19 cellular contexts compared by ENCODE assay signal in the genomic region with DNA sequence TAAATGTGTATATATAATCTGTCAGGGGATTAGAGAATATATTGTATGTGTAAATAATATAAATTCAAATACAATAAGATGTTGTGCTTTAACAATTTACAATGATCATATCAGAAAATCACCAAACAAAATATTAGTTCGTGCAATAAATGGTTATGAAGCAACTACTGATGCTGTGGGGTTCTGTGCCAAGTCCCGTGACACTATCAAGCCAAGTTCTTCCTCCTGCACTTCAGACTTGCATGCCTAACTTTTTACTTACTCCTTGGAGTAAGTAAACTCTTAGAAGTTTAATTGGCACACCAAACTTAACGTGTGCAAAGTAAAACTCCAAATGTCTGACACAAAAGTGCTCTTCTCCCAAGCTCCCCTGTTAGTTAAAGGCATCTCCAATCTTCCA.
"Had no signal": no experiment of that assay in that cellular context is flagged by ENCODE, and none has a peak within 500 bp of the region (broad histone marks: within the 10 kb centered on the region; RNA-seq: fewer than 3 reads in every experiment).

No MANE protein-coding gene starts in this region.

- H3K4me3 ChIP-seq: coronary artery, dorsolateral prefrontal cortex, esophagus muscularis mucosa, gastrocnemius medialis, heart right ventricle, left lung, lower lobe of right lung, mucosa of descending colon had no signal

- H3K36me3 ChIP-seq: esophagus muscularis mucosa, gastrocnemius medialis, heart right ventricle, left lung, lower lobe of right lung had no signal

- H3K4me1 ChIP-seq: gastrocnemius medialis, heart right ventricle, left lung, lower lobe of right lung had no signal

- H3K27me3 ChIP-seq: dorsolateral prefrontal cortex, esophagus muscularis mucosa, gastrocnemius medialis, heart right ventricle, left lung had no signal

- H3K27ac ChIP-seq: coronary artery, dorsolateral prefrontal cortex, esophagus muscularis mucosa, gastrocnemius medialis, heart right ventricle, left lung, lower lobe of right lung had no signal

- H3K9me3 ChIP-seq: esophagus muscularis mucosa, gastrocnemius medialis, heart right ventricle, left lung, lower lobe of right lung, mucosa of descending colon had no signal

- DNase-seq: dermis blood vessel endothelial cell; dorsolateral prefrontal cortex; effector CD4-positive, alpha-beta T cell; effector memory CD4-positive, alpha-beta T cell; foreskin fibroblast; foreskin melanocyte; gastrocnemius medialis; glutamatergic neuron; head of caudate nucleus; heart right ventricle; hippocampal formation; left cardiac atrium; left lung; left ventricle myocardium superior; lower lobe of right lung; mesenchymal stem cell; mucosa of descending colon had no signal
